In the genomic region with DNA sequence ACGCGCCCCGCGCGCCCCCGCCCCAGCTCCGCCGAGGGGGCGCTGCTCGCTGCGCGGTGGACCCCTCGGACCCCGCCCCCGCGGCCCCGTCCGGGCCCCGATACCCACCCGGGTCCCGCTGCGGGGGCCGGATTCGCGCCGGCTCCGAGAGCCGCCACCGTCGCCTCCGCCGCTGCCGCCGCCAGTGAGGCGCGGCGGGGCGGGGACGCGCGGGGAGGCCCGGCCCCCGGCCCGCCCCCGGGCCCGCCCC, we compare ENCODE assay signal across 9 cellular contexts. TPM values are rescaled to one million over a fixed set of nuclear protein-coding genes. Genes with fewer than 3 reads are reported as not detected.
DNase-seq lines count a peak whose midpoint lies in the region; ATAC-seq, FAIRE-seq and TF ChIP-seq lines count a peak whose summit lies in the region.
"Had no signal": no experiment of that assay in that cellular context is flagged by ENCODE, and none has a peak within 500 bp of the region (broad histone marks: within the 10 kb centered on the region; RNA-seq: fewer than 3 reads in every experiment).

Gene TBC1D16 (minus strand): TSS at position 186 of the 250 bp plus-strand sequence. CDS start 22,325 bp downstream, outside the sequence.

- H3K9me1 ChIP-seq in keratinocyte (ENCODE audit: control insufficient read depth, extremely low read depth, insufficient read depth, low read length), result no peaks in the 10 kb centered on the region

- peaks cover 45% of the 10 kb centered on the region for H3K79me2 ChIP-seq in astrocyte (ENCODE audit: insufficient read depth, low read length)
- peaks cover 17% of the 10 kb centered on the region for H3K79me2 ChIP-seq in keratinocyte (ENCODE audit: control insufficient read depth, insufficient read depth, low read length)

- intact Hi-C loops in activated naive CD4-positive, alpha-beta T cell treated with anti-CD3 and anti-CD28 coated beads for 36 hours (cut with micrococcal nuclease), result no loop called here
- intact Hi-C loops in stomach (cut with DNase I; ENCODE audit: low total_unique reads), result no loop called here

- TF ChIP-seq CTCF in astrocyte (IDR thresholded peaks at IDR 0.05; ENCODE audit: insufficient read depth, low read depth, low read length) (no peak), keratinocyte (optimal IDR thresholded peaks at IDR 0.05 in 1 of 3, IDR thresholded peaks at IDR 0.05 in 1 of 3, conservative IDR thresholded peaks at IDR 0.05 in 1 of 3; ENCODE audit: extremely low read depth in 1 of 3, insufficient read depth in 2 of 3, low read length in 3 of 3) (no peak), stomach (IDR thresholded peaks at IDR 0.05) (no peak)

- peak within 1 kb of the TSS; percentile 81 for H3K4me3 Mint-ChIP-seq in activated naive CD4-positive, alpha-beta T cell treated with anti-CD3 and anti-CD28 coated beads for 36 hours
- peak within 1 kb of the TSS; percentile 95 for H3K4me3 Mint-ChIP-seq in astrocyte (ENCODE audit: unreplicated experiment)

- peaks cover 20% of the 10 kb centered on the region for H3K27me3 Mint-ChIP-seq in activated naive CD4-positive, alpha-beta T cell treated with anti-CD3 and anti-CD28 coated beads for 36 hours (ENCODE audit: low read depth)
- H3K27me3 Mint-ChIP-seq in astrocyte (ENCODE audit: low read depth, unreplicated experiment), result no peaks in the 10 kb centered on the region

- WGBS in stomach, 5 donors, result 0 to 2% (median 0%) methylated on average over 2 to 43 of the region's 46 CpGs; no CpG with 5 or more reads in 2 of the 5 donors

- ATAC-seq in HG02981 (IDR thresholded peaks at IDR 0.05; ENCODE audit: unreplicated experiment), result no peak
- no peak for ATAC-seq in HG03280 (IDR thresholded peaks at IDR 0.05; ENCODE audit: unreplicated experiment)

- H3K27ac ChIP-seq in astrocyte (ENCODE audit: low read depth, low read length) (peak within 1 kb of the TSS; percentile 91), keratinocyte (ENCODE audit: control insufficient read depth, insufficient read depth, low read length) (peak within 1 kb of the TSS; percentile 74), stomach (peak within 1 kb of the TSS; percentile 87 to 95 (median 91))

- no peak for TF ChIP-seq POLR2A in stomach (IDR thresholded peaks at IDR 0.05)

- H3K27ac Mint-ChIP-seq in activated naive CD4-positive, alpha-beta T cell treated with anti-CD3 and anti-CD28 coated beads for 36 hours, result no peak within 1 kb of the TSS
- peak within 1 kb of the TSS; percentile 96 for H3K27ac Mint-ChIP-seq in astrocyte (ENCODE audit: unreplicated experiment)

- no peaks in the 10 kb centered on the region for H3K9me3 Mint-ChIP-seq in activated naive CD4-positive, alpha-beta T cell treated with anti-CD3 and anti-CD28 coated beads for 36 hours
- H3K9me3 Mint-ChIP-seq in astrocyte (ENCODE audit: unreplicated experiment), result no peaks in the 10 kb centered on the region

- H2AFZ ChIP-seq in astrocyte (ENCODE audit: low read depth, low read length) (peak within 1 kb of the TSS; percentile 91), keratinocyte (ENCODE audit: control insufficient read depth, low read length) (peak within 1 kb of the TSS; percentile 96)

- peak within 1 kb of the TSS; percentile 87 for H3K4me3 ChIP-seq in astrocyte (ENCODE audit: insufficient read depth, low read depth, low read length)
- peak within 1 kb of the TSS; percentile 79 to 82 (median 81) for H3K4me3 ChIP-seq in keratinocyte (ENCODE audit: control insufficient read depth in 2 of 3, extremely low read depth in 1 of 3, insufficient read depth in 2 of 3, low read depth in 1 of 3, low read length in 3 of 3)
- H3K4me3 ChIP-seq in stomach, result peak within 1 kb of the TSS; percentile 77 to 83 (median 82)

- DNase-seq in activated naive CD4-positive, alpha-beta T cell treated with anti-CD3 and anti-CD28 coated beads for 36 hours, result no peak
- DNase-seq in activated naive CD4-positive, alpha-beta T cell treated with anti-CD3 and anti-CD28 coated beads, Interleukin-2, amount 50 U/mL, for 16 hours, result no peak
- no peak for DNase-seq in astrocyte (ENCODE audit: low read depth)
- no peak for DNase-seq in keratinocyte (ENCODE audit: low read depth, low spot score)
- no peak for DNase-seq in stomach
- DNase-seq in GOT3 (lab: John Stamatoyannopoulos, UW), result no peak

- H3K27me3 ChIP-seq in astrocyte (ENCODE audit: insufficient read depth, low read length) (no peaks in the 10 kb centered on the region), keratinocyte (ENCODE audit: control insufficient read depth, extremely low read depth, insufficient read depth, low read length) (no peaks in the 10 kb centered on the region), stomach (peaks cover 0 to 6% (median 0%) of the 10 kb centered on the region in 3 donors)

- no peaks in the 10 kb centered on the region for H3K36me3 ChIP-seq in astrocyte (ENCODE audit: insufficient read depth, low read length)
- no peaks in the 10 kb centered on the region for H3K36me3 ChIP-seq in keratinocyte (ENCODE audit: control insufficient read depth in 2 of 2, extremely low read depth in 1 of 2, insufficient read depth in 2 of 2, low read length in 2 of 2)
- peaks cover 0 to 10% (median 0%) of the 10 kb centered on the region in 4 donors for H3K36me3 ChIP-seq in stomach

- H3K36me3 Mint-ChIP-seq in activated naive CD4-positive, alpha-beta T cell treated with anti-CD3 and anti-CD28 coated beads for 36 hours (ENCODE audit: low read depth), result no peaks in the 10 kb centered on the region
- H3K36me3 Mint-ChIP-seq in astrocyte (ENCODE audit: low read depth, unreplicated experiment), result peaks cover 6% of the 10 kb centered on the region

- H3K4me2 ChIP-seq in astrocyte (ENCODE audit: low read length), result peak within 1 kb of the TSS; percentile 99
- peak within 1 kb of the TSS; percentile 96 for H3K4me2 ChIP-seq in keratinocyte (ENCODE audit: control insufficient read depth, extremely low read depth, insufficient read depth, low read depth, low read length)

- CTCF ChIA-PET in activated naive CD4-positive, alpha-beta T cell treated with anti-CD3 and anti-CD28 coated beads for 36 hours (lab: Charles Lee), result no interaction called here

- H3K9ac ChIP-seq in astrocyte (ENCODE audit: low read length), result peak within 1 kb of the TSS; percentile 93
- H3K9ac ChIP-seq in keratinocyte (ENCODE audit: control insufficient read depth, extremely low read depth, insufficient read depth, low read length), result peak within 1 kb of the TSS; percentile 89

- dilution Hi-C loops in keratinocyte (cut with MboI; ENCODE audit: extremely low pct_ligation_motif_present, low sequenced_read_pairs), result no loop called here

- peaks cover 9% of the 10 kb centered on the region for H3K4me1 Mint-ChIP-seq in activated naive CD4-positive, alpha-beta T cell treated with anti-CD3 and anti-CD28 coated beads for 36 hours (ENCODE audit: low read depth)
- H3K4me1 Mint-ChIP-seq in astrocyte (ENCODE audit: low read depth, unreplicated experiment), result peaks cover 8% of the 10 kb centered on the region

- H4K20me1 ChIP-seq in astrocyte (ENCODE audit: insufficient read depth, low read length) (peaks cover 42% of the 10 kb centered on the region), keratinocyte (ENCODE audit: control insufficient read depth, extremely low read depth, insufficient read depth, low read length) (no peaks in the 10 kb centered on the region)

- FAIRE-seq in astrocyte (lab: Jason Lieb, UNC) (no peak), keratinocyte (lab: Jason Lieb, UNC) (no peak)
- FAIRE-seq: islet of Langerhans had no signal

- H3K9me3 ChIP-seq in astrocyte (ENCODE audit: insufficient read depth, low read depth, low read length) (no peaks in the 10 kb centered on the region), keratinocyte (ENCODE audit: control insufficient read depth, low read depth, low read length) (no peaks in the 10 kb centered on the region), stomach (no peaks in the 10 kb centered on the region)

- TF ChIP-seq EP300 in stomach (IDR thresholded peaks at IDR 0.05), result no peak

- H3K4me1 ChIP-seq in astrocyte (ENCODE audit: insufficient read depth, low read length) (peaks cover 10% of the 10 kb centered on the region), keratinocyte (ENCODE audit: control insufficient read depth, extremely low read depth, insufficient read depth, low read length) (peaks cover 12% of the 10 kb centered on the region), stomach (peaks cover 13 to 46% (median 33%) of the 10 kb centered on the region in 4 donors)

RNA-seq across cellular contexts. Expression of gene TBC1D16, which starts in this region (rescaled TPM):
- total RNA-seq in activated naive CD4-positive, alpha-beta T cell treated with anti-CD3 and anti-CD28 coated beads for 36 hours, result 10 to 100 TPM; 17.0 to 19.0 TPM
- total RNA-seq in astrocyte (37.6 and 45.1 TPM in 2 replicates), stomach (10 to 100 TPM; 12.7 to 22.2 (median 21.0) TPM)
- polyA plus RNA-seq in keratinocyte (8.4 to 8.9 TPM (median 8.6 TPM) in 3 replicates), stomach (10 to 100 TPM in 1 of 3 donors, 1 to 10 TPM in 2; 3.0 to 17.1 (median 6.6) TPM)
- 7.6 TPM for polyA plus RNA-seq in keratinocyte (2011; ENCODE audit: low read depth)
- polyA plus RNA-seq in keratinocyte (2011; cell fraction: cytosol; rRNA removed), result 7.0 and 10.1 TPM in 2 replicates
- 17.8 and 20.4 TPM in 2 replicates for polyA plus RNA-seq in keratinocyte (2011; cell fraction: nucleus; rRNA removed)
- polyA plus RNA-seq in keratinocyte (2012; ENCODE audit: low replicate concordance), result 8.1 and 20.8 TPM in 2 replicates
- polyA minus RNA-seq in keratinocyte, result 16.6 to 43.1 TPM (median 17.1 TPM) in 3 replicates
- polyA minus RNA-seq in keratinocyte (2011; cell fraction: cytosol; rRNA and poly(A)+ RNA removed), result 16.3 TPM
- polyA minus RNA-seq in keratinocyte (2011; cell fraction: nucleus; rRNA and poly(A)+ RNA removed), result 15.3 and 25.3 TPM in 2 replicates
